Comparison of ENCODE assay signal across 1 cellular context in the genomic region with DNA sequence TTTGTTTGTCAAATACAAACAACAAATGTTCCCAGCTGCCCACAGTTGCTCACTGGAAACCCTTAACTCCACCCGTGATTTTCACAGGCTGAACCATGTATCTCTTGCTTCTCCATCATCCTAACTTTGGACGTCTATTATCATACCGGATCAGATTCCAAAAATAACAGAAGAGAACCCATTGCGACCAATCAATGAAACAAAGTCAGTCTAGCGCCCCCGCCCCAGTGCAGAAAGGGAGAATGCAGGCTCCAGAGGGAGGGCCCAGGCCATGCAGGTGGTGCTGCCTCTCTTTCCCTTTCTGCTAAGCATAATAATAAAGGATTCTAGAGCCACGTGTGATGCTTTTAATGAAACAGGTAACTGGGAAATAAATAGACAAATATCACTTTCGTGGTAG.
TF ChIP-seq lines count a peak whose summit lies in the region.

No MANE protein-coding gene starts in this region.

TF ChIP-seq in HEK293, 187 proteins besides CTCF, POLR2A, EP300 and RAD21 (continued from another document):
- TF ChIP-seq, protein P1, sequence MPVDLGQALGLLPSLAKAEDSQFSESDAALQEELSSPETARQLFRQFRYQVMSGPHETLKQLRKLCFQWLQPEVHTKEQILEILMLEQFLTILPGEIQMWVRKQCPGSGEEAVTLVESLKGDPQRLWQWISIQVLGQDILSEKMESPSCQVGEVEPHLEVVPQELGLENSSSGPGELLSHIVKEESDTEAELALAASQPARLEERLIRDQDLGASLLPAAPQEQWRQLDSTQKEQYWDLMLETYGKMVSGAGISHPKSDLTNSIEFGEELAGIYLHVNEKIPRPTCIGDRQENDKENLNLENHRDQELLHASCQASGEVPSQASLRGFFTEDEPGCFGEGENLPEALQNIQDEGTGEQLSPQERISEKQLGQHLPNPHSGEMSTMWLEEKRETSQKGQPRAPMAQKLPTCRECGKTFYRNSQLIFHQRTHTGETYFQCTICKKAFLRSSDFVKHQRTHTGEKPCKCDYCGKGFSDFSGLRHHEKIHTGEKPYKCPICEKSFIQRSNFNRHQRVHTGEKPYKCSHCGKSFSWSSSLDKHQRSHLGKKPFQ (tag by site-specific recombination; IDR thresholded peaks at IDR 0.05) = no peak
- TF ChIP-seq ZNF239 (tag by site-specific recombination; IDR thresholded peaks at IDR 0.05) = no peak
- no peak for TF ChIP-seq ZNF133 (tag by site-specific recombination; IDR thresholded peaks at IDR 0.05)
- TF ChIP-seq ZNF112 (tag by site-specific recombination; IDR thresholded peaks at IDR 0.05) = no peak
- TF ChIP-seq, protein P2, sequence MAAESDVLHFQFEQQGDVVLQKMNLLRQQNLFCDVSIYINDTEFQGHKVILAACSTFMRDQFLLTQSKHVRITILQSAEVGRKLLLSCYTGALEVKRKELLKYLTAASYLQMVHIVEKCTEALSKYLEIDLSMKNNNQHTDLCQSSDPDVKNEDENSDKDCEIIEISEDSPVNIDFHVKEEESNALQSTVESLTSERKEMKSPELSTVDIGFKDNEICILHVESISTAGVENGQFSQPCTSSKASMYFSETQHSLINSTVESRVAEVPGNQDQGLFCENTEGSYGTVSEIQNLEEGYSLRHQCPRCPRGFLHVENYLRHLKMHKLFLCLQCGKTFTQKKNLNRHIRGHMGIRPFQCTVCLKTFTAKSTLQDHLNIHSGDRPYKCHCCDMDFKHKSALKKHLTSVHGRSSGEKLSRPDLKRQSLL (tag by site-specific recombination; IDR thresholded peaks at IDR 0.05) = peak; percentile 29; the same call in 1 of the 2 replicates
- no peak for TF ChIP-seq ZBTB48 (tag by site-specific recombination; IDR thresholded peaks at IDR 0.05)
- no peak for TF ChIP-seq SETDB1 (IDR thresholded peaks at IDR 0.05; ENCODE audit: insufficient read length, low read length)
- TF ChIP-seq ZXDB (tag by site-specific recombination; IDR thresholded peaks at IDR 0.05) = 0 out of 2 replicates have a peak, but pooled peaks have one; percentile 14
- TF ChIP-seq, protein P3, sequence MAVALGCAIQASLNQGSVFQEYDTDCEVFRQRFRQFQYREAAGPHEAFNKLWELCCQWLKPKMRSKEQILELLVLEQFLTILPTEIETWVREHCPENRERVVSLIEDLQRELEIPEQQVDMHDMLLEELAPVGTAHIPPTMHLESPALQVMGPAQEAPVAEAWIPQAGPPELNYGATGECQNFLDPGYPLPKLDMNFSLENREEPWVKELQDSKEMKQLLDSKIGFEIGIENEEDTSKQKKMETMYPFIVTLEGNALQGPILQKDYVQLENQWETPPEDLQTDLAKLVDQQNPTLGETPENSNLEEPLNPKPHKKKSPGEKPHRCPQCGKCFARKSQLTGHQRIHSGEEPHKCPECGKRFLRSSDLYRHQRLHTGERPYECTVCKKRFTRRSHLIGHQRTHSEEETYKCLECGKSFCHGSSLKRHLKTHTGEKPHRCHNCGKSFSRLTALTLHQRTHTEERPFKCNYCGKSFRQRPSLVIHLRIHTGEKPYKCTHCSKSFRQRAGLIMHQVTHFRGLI (tag by site-specific recombination; IDR thresholded peaks at IDR 0.05) = no peak
- no peak for TF ChIP-seq ZNF600 (tag by site-specific recombination; IDR thresholded peaks at IDR 0.05)
- TF ChIP-seq ZNF175 (tag by site-specific recombination; IDR thresholded peaks at IDR 0.05) = no peak
- TF ChIP-seq ZSCAN30 (tag by site-specific recombination; IDR thresholded peaks at IDR 0.05) = no peak
- no peak for TF ChIP-seq GLI4 (tag by site-specific recombination; IDR thresholded peaks at IDR 0.05)
- TF ChIP-seq, protein P4, sequence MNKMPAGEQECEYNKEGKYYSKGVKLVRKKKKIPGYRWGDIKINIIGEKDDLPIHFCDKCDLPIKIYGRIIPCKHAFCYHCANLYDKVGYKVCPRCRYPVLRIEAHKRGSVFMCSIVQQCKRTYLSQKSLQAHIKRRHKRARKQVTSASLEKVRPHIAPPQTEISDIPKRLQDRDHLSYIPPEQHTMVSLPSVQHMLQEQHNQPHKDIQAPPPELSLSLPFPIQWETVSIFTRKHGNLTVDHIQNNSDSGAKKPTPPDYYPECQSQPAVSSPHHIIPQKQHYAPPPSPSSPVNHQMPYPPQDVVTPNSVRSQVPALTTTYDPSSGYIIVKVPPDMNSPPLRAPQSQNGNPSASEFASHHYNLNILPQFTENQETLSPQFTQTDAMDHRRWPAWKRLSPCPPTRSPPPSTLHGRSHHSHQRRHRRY (tag by site-specific recombination; IDR thresholded peaks at IDR 0.05) = no peak
- TF ChIP-seq, protein P5, sequence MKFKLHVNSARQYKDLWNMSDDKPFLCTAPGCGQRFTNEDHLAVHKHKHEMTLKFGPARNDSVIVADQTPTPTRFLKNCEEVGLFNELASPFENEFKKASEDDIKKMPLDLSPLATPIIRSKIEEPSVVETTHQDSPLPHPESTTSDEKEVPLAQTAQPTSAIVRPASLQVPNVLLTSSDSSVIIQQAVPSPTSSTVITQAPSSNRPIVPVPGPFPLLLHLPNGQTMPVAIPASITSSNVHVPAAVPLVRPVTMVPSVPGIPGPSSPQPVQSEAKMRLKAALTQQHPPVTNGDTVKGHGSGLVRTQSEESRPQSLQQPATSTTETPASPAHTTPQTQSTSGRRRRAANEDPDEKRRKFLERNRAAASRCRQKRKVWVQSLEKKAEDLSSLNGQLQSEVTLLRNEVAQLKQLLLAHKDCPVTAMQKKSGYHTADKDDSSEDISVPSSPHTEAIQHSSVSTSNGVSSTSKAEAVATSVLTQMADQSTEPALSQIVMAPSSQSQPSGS (tag by site-specific recombination; IDR thresholded peaks at IDR 0.05; ENCODE audit: low read depth) = no peak
- no peak for TF ChIP-seq ZNF354C (tag by site-specific recombination; IDR thresholded peaks at IDR 0.05; ENCODE audit: borderline replicate concordance, low read depth)
- TF ChIP-seq, protein P6, sequence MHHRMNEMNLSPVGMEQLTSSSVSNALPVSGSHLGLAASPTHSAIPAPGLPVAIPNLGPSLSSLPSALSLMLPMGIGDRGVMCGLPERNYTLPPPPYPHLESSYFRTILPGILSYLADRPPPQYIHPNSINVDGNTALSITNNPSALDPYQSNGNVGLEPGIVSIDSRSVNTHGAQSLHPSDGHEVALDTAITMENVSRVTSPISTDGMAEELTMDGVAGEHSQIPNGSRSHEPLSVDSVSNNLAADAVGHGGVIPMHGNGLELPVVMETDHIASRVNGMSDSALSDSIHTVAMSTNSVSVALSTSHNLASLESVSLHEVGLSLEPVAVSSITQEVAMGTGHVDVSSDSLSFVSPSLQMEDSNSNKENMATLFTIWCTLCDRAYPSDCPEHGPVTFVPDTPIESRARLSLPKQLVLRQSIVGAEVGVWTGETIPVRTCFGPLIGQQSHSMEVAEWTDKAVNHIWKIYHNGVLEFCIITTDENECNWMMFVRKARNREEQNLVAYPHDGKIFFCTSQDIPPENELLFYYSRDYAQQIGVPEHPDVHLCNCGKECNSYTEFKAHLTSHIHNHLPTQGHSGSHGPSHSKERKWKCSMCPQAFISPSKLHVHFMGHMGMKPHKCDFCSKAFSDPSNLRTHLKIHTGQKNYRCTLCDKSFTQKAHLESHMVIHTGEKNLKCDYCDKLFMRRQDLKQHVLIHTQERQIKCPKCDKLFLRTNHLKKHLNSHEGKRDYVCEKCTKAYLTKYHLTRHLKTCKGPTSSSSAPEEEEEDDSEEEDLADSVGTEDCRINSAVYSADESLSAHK (tag by site-specific recombination; IDR thresholded peaks at IDR 0.05) = no peak
- no peak for TF ChIP-seq ZNF426 (tag by site-specific recombination; IDR thresholded peaks at IDR 0.05)
- TF ChIP-seq ZNF211 (tag by site-specific recombination; IDR thresholded peaks at IDR 0.05; ENCODE audit: low read depth) = no peak
- TF ChIP-seq, protein P7, sequence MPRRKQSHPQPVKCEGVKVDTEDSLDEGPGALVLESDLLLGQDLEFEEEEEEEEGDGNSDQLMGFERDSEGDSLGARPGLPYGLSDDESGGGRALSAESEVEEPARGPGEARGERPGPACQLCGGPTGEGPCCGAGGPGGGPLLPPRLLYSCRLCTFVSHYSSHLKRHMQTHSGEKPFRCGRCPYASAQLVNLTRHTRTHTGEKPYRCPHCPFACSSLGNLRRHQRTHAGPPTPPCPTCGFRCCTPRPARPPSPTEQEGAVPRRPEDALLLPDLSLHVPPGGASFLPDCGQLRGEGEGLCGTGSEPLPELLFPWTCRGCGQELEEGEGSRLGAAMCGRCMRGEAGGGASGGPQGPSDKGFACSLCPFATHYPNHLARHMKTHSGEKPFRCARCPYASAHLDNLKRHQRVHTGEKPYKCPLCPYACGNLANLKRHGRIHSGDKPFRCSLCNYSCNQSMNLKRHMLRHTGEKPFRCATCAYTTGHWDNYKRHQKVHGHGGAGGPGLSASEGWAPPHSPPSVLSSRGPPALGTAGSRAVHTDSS (tag by site-specific recombination; IDR thresholded peaks at IDR 0.05) = no peak
- TF ChIP-seq ZNF37A (tag by site-specific recombination; IDR thresholded peaks at IDR 0.05) = no peak
